Comparison of ENCODE assay signal across 6 cellular contexts in the genomic region with DNA sequence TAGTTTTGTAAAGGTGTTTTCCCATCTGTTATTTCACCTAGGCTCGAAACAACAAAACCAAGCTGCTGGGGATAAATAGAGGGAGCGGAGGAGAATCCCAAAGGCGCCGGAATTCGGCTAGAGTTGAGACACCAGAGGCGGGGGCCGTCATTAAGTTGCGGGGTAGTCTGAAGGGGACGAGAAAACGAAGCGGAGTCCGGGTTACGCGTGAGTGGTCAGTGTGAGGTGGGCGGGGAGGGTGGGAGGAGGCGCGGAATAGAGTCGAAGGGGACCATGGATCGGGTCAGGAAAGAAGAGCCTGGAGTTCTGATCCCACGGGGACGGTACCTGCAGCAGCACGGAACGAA. TPM values are rescaled to one million over a fixed set of nuclear protein-coding genes. Genes with fewer than 3 reads are reported as not detected.
DNase-seq lines count a peak whose midpoint lies in the region; ATAC-seq lines count a peak whose summit lies in the region.

No MANE protein-coding gene starts in this region.

- peak in 1 of 2 donors; percentile 2 for ATAC-seq in activated naive CD4-positive, alpha-beta T cell treated with anti-CD3 and anti-CD28 coated beads, Interleukin-2, amount 50 U/mL, for 72 hours
- ATAC-seq in HG03469 (IDR thresholded peaks at IDR 0.05; ENCODE audit: unreplicated experiment) (no peak), GM21526 (IDR thresholded peaks at IDR 0.05; ENCODE audit: low FRiP score, unreplicated experiment) (no peak)

- peaks cover 49 to 52% of the 10 kb centered on the region in 2 donors for H3K36me3 Mint-ChIP-seq in activated naive CD4-positive, alpha-beta T cell treated with anti-CD3 and anti-CD28 coated beads, Interleukin-2, amount 50 U/mL, for 72 hours

- DNase-seq in DMS79 (lab: John Stamatoyannopoulos, UW), result peak; percentile 59
- DNase-seq in DMS79 treated with DMSO at 0.1 percent for 48 hours (lab: John Stamatoyannopoulos, UW), result no peak
- DNase-seq in activated naive CD4-positive, alpha-beta T cell treated with anti-CD3 and anti-CD28 coated beads, Interleukin-2, amount 50 U/mL, for 72 hours (ENCODE audit: low spot score in 2 of 2), result no peak

- H3K27ac Mint-ChIP-seq in activated naive CD4-positive, alpha-beta T cell treated with anti-CD3 and anti-CD28 coated beads, Interleukin-2, amount 50 U/mL, for 72 hours, result peak overlapping the region; percentile 98 to 99

- H3K9me3 Mint-ChIP-seq in activated naive CD4-positive, alpha-beta T cell treated with anti-CD3 and anti-CD28 coated beads, Interleukin-2, amount 50 U/mL, for 72 hours, result no peaks in the 10 kb centered on the region

- H3K4me1 ChIP-seq in mesodermal cell (ENCODE audit: control insufficient read depth, insufficient read depth, low read length, poor library complexity, severe bottlenecking), result peaks cover 7% of the 10 kb centered on the region

- peaks cover 55% of the 10 kb centered on the region for H3K36me3 ChIP-seq in mesodermal cell (ENCODE audit: control insufficient read depth, insufficient read depth, low read length)

- H3K4me3 ChIP-seq in mesodermal cell (ENCODE audit: extremely low read depth, insufficient read depth, low read length, poor library complexity, severe bottlenecking), result peak overlapping the region; percentile 93

- peak overlapping the region; percentile 95 for H3K27ac ChIP-seq in mesodermal cell (ENCODE audit: low read depth, low read length, severe bottlenecking)

- no peaks in the 10 kb centered on the region for H3K9me3 ChIP-seq in mesodermal cell (ENCODE audit: control insufficient read depth, low read length)

- WGBS in mesodermal cell (ENCODE audit: insufficient coverage in 2 of 2), 2 experiments, result 0 to 1% methylated on average over 17 to 22 of the region's 23 CpGs

RNA-seq across cellular contexts. Expression of a gene that starts 0.4 kb away (rescaled TPM):
- total RNA-seq in activated naive CD4-positive, alpha-beta T cell treated with anti-CD3 and anti-CD28 coated beads, Interleukin-2, amount 50 U/mL, for 72 hours, result 100 to 1,000 TPM; 106 to 159 TPM
- 79.0 TPM for polyA plus RNA-seq in mesodermal cell (2013, experiment 1 of 2)
- polyA plus RNA-seq in mesodermal cell (2013, experiment 2 of 2), result 69.9 TPM

RNA-seq across cellular contexts. Expression of a gene that starts 0.6 kb away (rescaled TPM):
- 10 to 100 TPM; 57.7 to 61.1 TPM for total RNA-seq in activated naive CD4-positive, alpha-beta T cell treated with anti-CD3 and anti-CD28 coated beads, Interleukin-2, amount 50 U/mL, for 72 hours
- 33.9 TPM for polyA plus RNA-seq in mesodermal cell (2013, experiment 1 of 2)
- polyA plus RNA-seq in mesodermal cell (2013, experiment 2 of 2), result 30.0 TPM

RNA-seq across cellular contexts. Expression of a gene that starts 14.6 kb away (rescaled TPM):
- total RNA-seq in activated naive CD4-positive, alpha-beta T cell treated with anti-CD3 and anti-CD28 coated beads, Interleukin-2, amount 50 U/mL, for 72 hours, result 1 to 10 TPM; 2.8 to 7.4 TPM
- polyA plus RNA-seq in mesodermal cell (2013, experiment 1 of 2), result 5.6 TPM
- 5.1 TPM for polyA plus RNA-seq in mesodermal cell (2013, experiment 2 of 2)

RNA-seq across cellular contexts. Expression of a gene that starts 35.5 kb away (rescaled TPM):
- total RNA-seq in activated naive CD4-positive, alpha-beta T cell treated with anti-CD3 and anti-CD28 coated beads, Interleukin-2, amount 50 U/mL, for 72 hours, result 10 to 100 TPM; 28.1 to 40.2 TPM
- polyA plus RNA-seq in mesodermal cell (2013, experiment 1 of 2), result 19.8 TPM
- 18.5 TPM for polyA plus RNA-seq in mesodermal cell (2013, experiment 2 of 2)

RNA-seq across cellular contexts. Expression of a gene that starts 56.8 kb away (rescaled TPM):
- 10 to 100 TPM in 1 of 2 donors, 1 to 10 TPM in 1; 6.1 to 15.6 TPM for total RNA-seq in activated naive CD4-positive, alpha-beta T cell treated with anti-CD3 and anti-CD28 coated beads, Interleukin-2, amount 50 U/mL, for 72 hours
- polyA plus RNA-seq in mesodermal cell (2013, experiment 1 of 2), result 31.1 TPM
- 31.9 TPM for polyA plus RNA-seq in mesodermal cell (2013, experiment 2 of 2)
